16 cellular contexts compared by ENCODE assay signal in the genomic region with DNA sequence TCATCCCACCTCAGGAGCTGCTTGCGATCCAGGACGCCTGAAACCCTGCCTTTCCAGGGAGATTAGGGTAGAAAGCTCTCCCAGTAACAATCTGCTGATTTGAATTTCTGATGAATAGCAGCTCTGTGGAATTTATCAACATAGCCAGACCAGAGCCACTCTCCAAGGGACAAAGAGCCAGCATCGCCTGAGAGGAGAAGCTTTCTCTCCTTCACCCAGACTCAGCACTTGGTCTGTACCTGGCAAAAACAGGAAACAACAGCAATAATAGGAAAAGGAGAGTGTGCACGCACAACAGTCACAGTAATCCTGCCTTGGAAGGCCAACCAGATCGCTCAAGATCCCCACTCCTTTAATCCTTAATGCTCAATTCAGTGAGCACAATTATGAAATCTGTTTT. TPM values are rescaled to one million over a fixed set of nuclear protein-coding genes. Genes with fewer than 3 reads are reported as not detected.
DNase-seq lines count a peak whose midpoint lies in the region; ATAC-seq and TF ChIP-seq lines count a peak whose summit lies in the region.
"Had no signal": no experiment of that assay in that cellular context is flagged by ENCODE, and none has a peak within 500 bp of the region (broad histone marks: within the 10 kb centered on the region; RNA-seq: fewer than 3 reads in every experiment).

No MANE protein-coding gene starts in this region.

- H3K4me1 ChIP-seq in foreskin keratinocyte = peaks cover 20% of the 10 kb centered on the region

- H3K27me3 Mint-ChIP-seq in T-helper 17 cell = peaks cover 57% of the 10 kb centered on the region

- TF ChIP-seq CTCF in foreskin keratinocyte (conservative IDR thresholded peaks at IDR 0.05) = no peak

- no peaks in the 10 kb centered on the region for H3K4me1 Mint-ChIP-seq in T-helper 17 cell
- no peaks in the 10 kb centered on the region for H3K4me1 Mint-ChIP-seq in stimulated activated effector memory CD8-positive, alpha-beta T cell treated with anti-CD3 and anti-CD28 coated beads, Interleukin-12 subunit alpha, Interleukin-12 subunit beta, amount 100 ng/mL, for 72 hours

- no peak overlapping the region for H3K27ac Mint-ChIP-seq in T-helper 17 cell
- H3K27ac Mint-ChIP-seq in stimulated activated effector memory CD8-positive, alpha-beta T cell treated with anti-CD3 and anti-CD28 coated beads, Interleukin-12 subunit alpha, Interleukin-12 subunit beta, amount 100 ng/mL, for 72 hours = no peak overlapping the region

- H3K36me3 Mint-ChIP-seq in T-helper 17 cell (ENCODE audit: low read depth) = no peaks in the 10 kb centered on the region
- H3K36me3 Mint-ChIP-seq in stimulated activated effector memory CD8-positive, alpha-beta T cell treated with anti-CD3 and anti-CD28 coated beads, Interleukin-12 subunit alpha, Interleukin-12 subunit beta, amount 100 ng/mL, for 72 hours = no peaks in the 10 kb centered on the region

- DNase-seq in GM03348 (ENCODE audit: low spot score) (peak; percentile 8), T-helper 17 cell (no peak), foreskin keratinocyte (no peak), pons (ENCODE audit: low spot score) (peak; percentile 37), HEK293T (ENCODE audit: extremely low spot score) (no peak), Kasumi-1 (lab: John Stamatoyannopoulos, UW) (no peak)
- no peak for DNase-seq in stimulated activated effector memory CD8-positive, alpha-beta T cell treated with anti-CD3 and anti-CD28 coated beads, Interleukin-12 subunit alpha, Interleukin-12 subunit beta, amount 100 ng/mL, for 72 hours (ENCODE audit: low spot score in 2 of 2)
- DNase-seq in activated CD4-positive, alpha-beta T cell treated with anti-CD3 and anti-CD28 coated beads for 1 hour = no peak
- DNase-seq: anterior cingulate cortex, DMS53, lower lobe of right lung, NCI-H187 treated with DMSO at 0.1 percent for 48 hours, NCI-H524, occipital lobe, spleen had no signal

- CTCF ChIA-PET in HEK293T (lab: Yijun Ruan, JAX) = no interaction called here

- ATAC-seq in T-helper 17 cell (no peak), foreskin keratinocyte (peak; percentile 8)
- ATAC-seq in stimulated activated effector memory CD8-positive, alpha-beta T cell treated with anti-CD3 and anti-CD28 coated beads, Interleukin-12 subunit alpha, Interleukin-12 subunit beta, amount 100 ng/mL, for 72 hours = no peak

- H3K9me3 Mint-ChIP-seq in stimulated activated effector memory CD8-positive, alpha-beta T cell treated with anti-CD3 and anti-CD28 coated beads, Interleukin-12 subunit alpha, Interleukin-12 subunit beta, amount 100 ng/mL, for 72 hours = no peaks in the 10 kb centered on the region

- H3K27ac ChIP-seq in foreskin keratinocyte = no peak overlapping the region
- H3K27ac ChIP-seq: HL-60, lower lobe of right lung, spleen had no signal

- H3K4me3 Mint-ChIP-seq in T-helper 17 cell = peak overlapping the region; percentile 36
- no peak overlapping the region for H3K4me3 Mint-ChIP-seq in stimulated activated effector memory CD8-positive, alpha-beta T cell treated with anti-CD3 and anti-CD28 coated beads, Interleukin-12 subunit alpha, Interleukin-12 subunit beta, amount 100 ng/mL, for 72 hours

- H3K9me3 ChIP-seq in T-helper 17 cell (ENCODE audit: control insufficient read depth, low read length, poor library complexity, severe bottlenecking) = no peaks in the 10 kb centered on the region
- H3K9me3 ChIP-seq: lower lobe of right lung, spleen had no signal

- no peaks in the 10 kb centered on the region for H3K27me3 ChIP-seq in foreskin keratinocyte

- POLR2A ChIA-PET in HEK293T (lab: Yijun Ruan, JAX) = no interaction called here

TF ChIP-seq in HEK293T, 16 proteins besides CTCF, POLR2A, EP300 and RAD21:
- TF ChIP-seq ZNF384 (IDR thresholded peaks at IDR 0.05) (no peak), FOXK2 (IDR thresholded peaks at IDR 0.05) (no peak), ELF4 (IDR thresholded peaks at IDR 0.05) (no peak), FOXA1 (IDR thresholded peaks at IDR 0.05) (no peak), CTBP1 (IDR thresholded peaks at IDR 0.05; ENCODE audit: borderline replicate concordance) (no peak), LEF1 (IDR thresholded peaks at IDR 0.05; ENCODE audit: borderline replicate concordance) (no peak), NFRKB (IDR thresholded peaks at IDR 0.05) (no peak), HDGF (IDR thresholded peaks at IDR 0.05; ENCODE audit: borderline replicate concordance) (no peak), FOXM1 (IDR thresholded peaks at IDR 0.05; ENCODE audit: borderline replicate concordance) (no peak)
- TF ChIP-seq, protein P1, sequence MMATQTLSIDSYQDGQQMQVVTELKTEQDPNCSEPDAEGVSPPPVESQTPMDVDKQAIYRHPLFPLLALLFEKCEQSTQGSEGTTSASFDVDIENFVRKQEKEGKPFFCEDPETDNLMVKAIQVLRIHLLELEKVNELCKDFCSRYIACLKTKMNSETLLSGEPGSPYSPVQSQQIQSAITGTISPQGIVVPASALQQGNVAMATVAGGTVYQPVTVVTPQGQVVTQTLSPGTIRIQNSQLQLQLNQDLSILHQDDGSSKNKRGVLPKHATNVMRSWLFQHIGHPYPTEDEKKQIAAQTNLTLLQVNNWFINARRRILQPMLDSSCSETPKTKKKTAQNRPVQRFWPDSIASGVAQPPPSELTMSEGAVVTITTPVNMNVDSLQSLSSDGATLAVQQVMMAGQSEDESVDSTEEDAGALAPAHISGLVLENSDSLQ (IDR thresholded peaks at IDR 0.05) = no peak

RNA-seq across cellular contexts. Expression of a gene that starts 22.3 kb away (rescaled TPM):
- total RNA-seq in T-helper 17 cell (not detected), foreskin keratinocyte (0.10 TPM in 1 of 2 replicates, not detected in the other)
- 0.03 TPM in 1 of 2 replicates, not detected in the other for polyA plus RNA-seq in foreskin keratinocyte
- polyA plus RNA-seq: spleen had no signal

RNA-seq across cellular contexts. Expression of a gene that starts 34.5 kb away (rescaled TPM):
- 1 to 10 TPM; 1.4 to 1.8 TPM for total RNA-seq in T-helper 17 cell
- 25.9 and 26.5 TPM in 2 replicates for total RNA-seq in foreskin keratinocyte
- 10.1 and 12.0 TPM in 2 replicates for polyA plus RNA-seq in foreskin keratinocyte

Comparison
In these comparisons a context has a peak if more than half of its experiments do, and no peak if none do; other contexts are left out.
1. DNase-seq: peak in GM03348 (single experiment) and pons (single experiment); none in T-helper 17 cell (0 of 3), foreskin keratinocyte (0 of 2), HEK293T (single experiment), stimulated activated effector memory CD8-positive, alpha-beta T cell treated with anti-CD3 and anti-CD28 coated beads, Interleukin-12 subunit alpha, Interleukin-12 subunit beta, amount 100 ng/mL, for 72 hours (0 of 2), activated CD4-positive, alpha-beta T cell treated with anti-CD3 and anti-CD28 coated beads for 1 hour (single experiment) and Kasumi-1 (0 of 2).